8 cellular contexts compared by ENCODE assay signal in the genomic region with DNA sequence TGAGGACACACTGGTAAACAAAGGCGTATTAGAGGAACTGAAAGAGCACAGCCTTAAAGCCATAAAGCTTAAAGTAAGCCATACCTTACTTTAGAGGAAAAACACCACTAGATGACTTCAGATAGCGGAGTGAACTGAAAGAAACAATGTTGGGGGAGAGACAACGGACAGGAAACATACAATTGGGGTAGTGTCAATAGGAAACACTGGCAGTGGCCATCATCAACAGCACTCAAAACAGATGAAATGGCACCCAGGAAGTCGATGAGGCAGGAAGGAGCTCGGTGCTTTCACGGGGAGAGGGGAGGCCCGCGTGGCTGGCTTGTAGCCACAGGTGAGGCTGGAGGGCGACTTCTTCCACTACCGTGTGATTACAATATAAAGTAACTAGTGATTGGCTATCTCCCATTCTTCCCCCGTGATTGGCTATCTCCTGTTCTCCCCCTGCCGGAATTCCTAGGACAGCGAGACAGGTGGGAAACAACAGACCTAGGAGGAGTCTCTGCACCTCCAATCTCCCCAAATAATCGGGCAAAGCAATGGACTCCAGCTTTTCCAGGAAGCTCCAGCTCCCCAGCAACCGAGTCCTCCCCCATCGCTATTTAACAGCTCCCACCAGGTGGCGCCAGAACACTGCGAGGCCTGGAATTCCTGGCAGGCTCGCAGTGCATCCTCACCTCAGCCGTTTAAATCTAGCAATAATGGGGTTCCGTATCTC. TPM values are rescaled to one million over a fixed set of nuclear protein-coding genes. Genes with fewer than 3 reads are reported as not detected.
DNase-seq lines count a peak whose midpoint lies in the region; ATAC-seq and TF ChIP-seq lines count a peak whose summit lies in the region.

No MANE protein-coding gene starts in this region.

- no peak overlapping the region for H3K27ac ChIP-seq in lung (ENCODE audit: low read depth in 1 of 2, low read length in 1 of 2)

- TF ChIP-seq CTCF in AG10803 (conservative IDR thresholded peaks at IDR 0.05; ENCODE audit: low read length) (peak; percentile 48), lung (IDR thresholded peaks at IDR 0.05; ENCODE audit: control extremely low read depth, extremely low read depth) (peak; percentile 71)

- 11 to 12% methylated on average over 21 of the region's 21 CpGs for WGBS in lung, 2 donors

- no peaks in the 10 kb centered on the region for H3K36me3 ChIP-seq in lung (ENCODE audit: control insufficient read depth in 2 of 2, insufficient read depth in 2 of 2, low read length in 2 of 2)

- peak; percentile 62 for ATAC-seq in GM19025 (IDR thresholded peaks at IDR 0.05; ENCODE audit: low read depth, unreplicated experiment)
- ATAC-seq in HG03354 (IDR thresholded peaks at IDR 0.05; ENCODE audit: poor library complexity, severe bottlenecking, unreplicated experiment), result peak; percentile 90
- peak; percentile 87 for ATAC-seq in lung (ENCODE audit: insufficient read depth, low FRiP score)

- H3K4me3 ChIP-seq in AG10803 (ENCODE audit: low read length) (no peak overlapping the region), lung (no peak overlapping the region)

- no peaks in the 10 kb centered on the region for H3K9me3 ChIP-seq in lung (ENCODE audit: control insufficient read depth in 2 of 2, insufficient read depth in 1 of 2, low read length in 1 of 2)

- no peaks in the 10 kb centered on the region for H3K27me3 ChIP-seq in lung (ENCODE audit: control insufficient read depth, insufficient read depth)

- peak; percentile 14 for DNase-seq in AG10803 (ENCODE audit: low read depth)
- DNase-seq in NCI-H526 (lab: John Stamatoyannopoulos, UW), result peak; percentile 75 to 94
- DNase-seq in activated CD4-positive, alpha-beta T cell treated with anti-CD3 and anti-CD28 coated beads, Interleukin-2, amount 50 U/mL, for 4 hours, result peak; percentile 47 to 54
- peak; percentile 86 for DNase-seq in ecto neural progenitor cell (ENCODE audit: low spot score)
- DNase-seq in lung (ENCODE audit: low spot score), result peak; percentile 82
- peak; percentile 46 for DNase-seq in stimulated activated CD8-positive, alpha-beta memory T cell treated with anti-CD3 and anti-CD28 coated beads, Interleukin-12 subunit alpha, Interleukin-12 subunit beta, amount 100 ng/mL, for 4 hours (ENCODE audit: low read depth)

- no peaks in the 10 kb centered on the region for H3K4me1 ChIP-seq in lung (ENCODE audit: control insufficient read depth in 2 of 2, insufficient read depth in 2 of 2, low read length in 2 of 2)

RNA-seq across cellular contexts. Expression of a gene that starts 2.4 kb away (rescaled TPM):
- not detected for total RNA-seq in lung
- not detected for polyA plus RNA-seq in lung

RNA-seq across cellular contexts. Expression of a gene that starts 19.7 kb away (rescaled TPM):
- total RNA-seq in lung, result 10 to 100 TPM in 1 of 2 donors, 1 to 10 TPM in 1; 4.0 to 11.4 TPM
- 10 to 100 TPM in 1 of 2 donors, under 1 TPM in 1; 0.61 to 21.3 TPM for polyA plus RNA-seq in lung

RNA-seq across cellular contexts. Expression of a gene that starts 29.2 kb away (rescaled TPM):
- 1 to 10 TPM; 2.7 to 8.8 TPM for total RNA-seq in lung
- 10 to 100 TPM in 1 of 2 donors, 1 to 10 TPM in 1; 4.4 to 19.1 TPM for polyA plus RNA-seq in lung

RNA-seq across cellular contexts. Expression of a gene that starts 59.8 kb away (rescaled TPM):
- total RNA-seq in lung, result under 1 TPM in 1 of 2 donors, not detected in 1; 0.20 TPM
- polyA plus RNA-seq in lung, result not detected

Comparison
In these comparisons a context has a peak if more than half of its experiments do, and no peak if none do; other contexts are left out.
1. DNase-seq: peak in every context shown above with its lines; median percentile 86 in ecto neural progenitor cell; 84 in NCI-H526; 82 in lung; 50 in activated CD4-positive, alpha-beta T cell treated with anti-CD3 and anti-CD28 coated beads, Interleukin-2, amount 50 U/mL, for 4 hours; 46 in stimulated activated CD8-positive, alpha-beta memory T cell treated with anti-CD3 and anti-CD28 coated beads, Interleukin-12 subunit alpha, Interleukin-12 subunit beta, amount 100 ng/mL, for 4 hours; 14 in AG10803.